Comparison of ENCODE assay signal across 1 cellular context in genomic region chr20:49705358-49705757, GRCh38.
TF ChIP-seq lines count a peak whose summit lies in the region.

No MANE protein-coding gene starts in this region.

TF ChIP-seq in K562, 482 proteins besides CTCF, POLR2A, EP300 and RAD21:
- TF ChIP-seq ZBTB33 (CRISPR knock-in tag; IDR thresholded peaks at IDR 0.05) (no peak), LEF1 (IDR thresholded peaks at IDR 0.05) (no peak), NR3C1 (CRISPR knock-in tag; IDR thresholded peaks at IDR 0.05) (no peak), ZNF184 (CRISPR knock-in tag; IDR thresholded peaks at IDR 0.05) (no peak), LCOR (CRISPR knock-in tag; IDR thresholded peaks at IDR 0.05) (no peak), TAF7 (tag; IDR thresholded peaks at IDR 0.05) (no peak), CUX1 (CRISPR knock-in tag; IDR thresholded peaks at IDR 0.05) (no peak), FOXK1 (CRISPR knock-in tag; IDR thresholded peaks at IDR 0.05; ENCODE audit: borderline replicate concordance) (no peak), ELK1 (CRISPR knock-in tag; IDR thresholded peaks at IDR 0.05) (no peak), NONO (IDR thresholded peaks at IDR 0.05; ENCODE audit: low read depth in 2 of 2, low read length in 1 of 2) (no peak), ZNF668 (CRISPR knock-in tag; IDR thresholded peaks at IDR 0.05) (no peak), NFE2 (IDR thresholded peaks at IDR 0.05; ENCODE audit: low read depth) (no peak), ZNF444 (CRISPR knock-in tag; IDR thresholded peaks at IDR 0.05) (no peak), NFIC (IDR thresholded peaks at IDR 0.05) (no peak), SMARCB1 (IDR thresholded peaks at IDR 0.05; ENCODE audit: insufficient read length, low read depth) (no peak), HMGXB4 (CRISPR knock-in tag; IDR thresholded peaks at IDR 0.05) (no peak), ZFP91 (CRISPR knock-in tag; IDR thresholded peaks at IDR 0.05) (no peak), THAP12 (CRISPR knock-in tag; IDR thresholded peaks at IDR 0.05) (no peak), MTA1 (IDR thresholded peaks at IDR 0.05; ENCODE audit: borderline replicate concordance) (no peak), MYC (IDR thresholded peaks at IDR 0.05; ENCODE audit: low read depth, low read length) (no peak), MYC (CRISPR knock-in tag; IDR thresholded peaks at IDR 0.05; ENCODE audit: borderline replicate concordance, low read depth) (no peak)
TF ChIP-seq in K562: peak in this region for 0.
